Comparison of ENCODE assay signal across 1 cellular context in the genomic region with DNA sequence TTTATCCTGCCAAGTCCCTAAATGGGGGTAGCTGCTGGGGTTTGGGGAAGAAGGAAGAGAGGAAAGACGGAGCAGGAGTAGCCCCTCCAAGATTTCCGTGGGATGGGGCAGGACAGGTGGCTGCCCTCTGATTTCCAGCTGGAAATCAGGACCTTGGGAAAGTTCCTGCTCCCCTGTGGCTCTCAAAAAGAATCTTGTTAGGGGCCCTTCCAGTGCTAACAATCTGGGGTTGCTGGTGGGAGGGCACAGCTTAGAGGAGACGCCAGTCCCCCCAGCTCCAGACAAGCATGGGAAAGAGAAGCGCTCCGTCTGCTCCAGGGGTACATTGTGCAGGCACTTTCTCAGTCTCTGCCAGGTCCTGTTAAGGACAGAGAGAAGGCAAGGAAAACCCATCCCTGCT.
TF ChIP-seq lines count a peak whose summit lies in the region.

No MANE protein-coding gene starts in this region.

TF ChIP-seq in IMR-90, 13 proteins besides CTCF, POLR2A, EP300 and RAD21:
- no peak for TF ChIP-seq SMC3 (IDR thresholded peaks at IDR 0.05; ENCODE audit: low read depth, low read length)
- no peak for TF ChIP-seq CHD1 (IDR thresholded peaks at IDR 0.05; ENCODE audit: low read depth, low read length)
- TF ChIP-seq, protein P1, sequence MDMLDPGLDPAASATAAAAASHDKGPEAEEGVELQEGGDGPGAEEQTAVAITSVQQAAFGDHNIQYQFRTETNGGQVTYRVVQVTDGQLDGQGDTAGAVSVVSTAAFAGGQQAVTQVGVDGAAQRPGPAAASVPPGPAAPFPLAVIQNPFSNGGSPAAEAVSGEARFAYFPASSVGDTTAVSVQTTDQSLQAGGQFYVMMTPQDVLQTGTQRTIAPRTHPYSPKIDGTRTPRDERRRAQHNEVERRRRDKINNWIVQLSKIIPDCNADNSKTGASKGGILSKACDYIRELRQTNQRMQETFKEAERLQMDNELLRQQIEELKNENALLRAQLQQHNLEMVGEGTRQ (IDR thresholded peaks at IDR 0.05; ENCODE audit: low read depth, low read length): no peak
- TF ChIP-seq MXI1 (IDR thresholded peaks at IDR 0.05; ENCODE audit: borderline replicate concordance, low read depth, low read length): no peak
- TF ChIP-seq BHLHE40 (IDR thresholded peaks at IDR 0.05; ENCODE audit: low read depth, low read length): no peak
- no peak for TF ChIP-seq RFX5 (IDR thresholded peaks at IDR 0.05; ENCODE audit: low read depth, low read length)
- no peak for TF ChIP-seq NFE2L2 (IDR thresholded peaks at IDR 0.05; ENCODE audit: low read depth, low read length)
- no peak for TF ChIP-seq FOS (IDR thresholded peaks at IDR 0.05; ENCODE audit: low read depth, low read length)
- TF ChIP-seq RCOR1 (IDR thresholded peaks at IDR 0.05; ENCODE audit: insufficient replicate concordance, low read length): no peak
- TF ChIP-seq CEBPB (IDR thresholded peaks at IDR 0.05; ENCODE audit: low read depth, low read length): no peak
- TF ChIP-seq MAFK (IDR thresholded peaks at IDR 0.05; ENCODE audit: low read depth, low read length): no peak
- TF ChIP-seq, protein P2, sequence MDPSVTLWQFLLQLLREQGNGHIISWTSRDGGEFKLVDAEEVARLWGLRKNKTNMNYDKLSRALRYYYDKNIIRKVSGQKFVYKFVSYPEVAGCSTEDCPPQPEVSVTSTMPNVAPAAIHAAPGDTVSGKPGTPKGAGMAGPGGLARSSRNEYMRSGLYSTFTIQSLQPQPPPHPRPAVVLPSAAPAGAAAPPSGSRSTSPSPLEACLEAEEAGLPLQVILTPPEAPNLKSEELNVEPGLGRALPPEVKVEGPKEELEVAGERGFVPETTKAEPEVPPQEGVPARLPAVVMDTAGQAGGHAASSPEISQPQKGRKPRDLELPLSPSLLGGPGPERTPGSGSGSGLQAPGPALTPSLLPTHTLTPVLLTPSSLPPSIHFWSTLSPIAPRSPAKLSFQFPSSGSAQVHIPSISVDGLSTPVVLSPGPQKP (IDR thresholded peaks at IDR 0.05; ENCODE audit: borderline replicate concordance, low read depth, low read length): no peak
- no peak for TF ChIP-seq MAZ (IDR thresholded peaks at IDR 0.05; ENCODE audit: borderline replicate concordance, low read depth, low read length)
TF ChIP-seq in IMR-90: peak in this region for 0.
